ENCODE assay signal across 9 cellular contexts in genomic region chr1:70966018-70966638, GRCh38.
DNase-seq lines count a peak whose midpoint lies in the region; ATAC-seq, FAIRE-seq and TF ChIP-seq lines count a peak whose summit lies in the region.
"Had no signal": no experiment of that assay in that cellular context is flagged by ENCODE, and none has a peak within 500 bp of the region (broad histone marks: within the 10 kb centered on the region; RNA-seq: fewer than 3 reads in every experiment).

No MANE protein-coding gene starts in this region.

- no peak overlapping the region for H3K27ac Mint-ChIP-seq in chondrocyte (ENCODE audit: unreplicated experiment)

- H3K4me3 ChIP-seq in AG04450 (ENCODE audit: low read depth, low read length) = no peak overlapping the region
- no peak overlapping the region for H3K4me3 ChIP-seq in HL-60 (replicated peaks; ENCODE audit: insufficient read depth, low read length)
- H3K4me3 ChIP-seq: SJCRH30 had no signal

- H3K36me3 Mint-ChIP-seq in chondrocyte (ENCODE audit: low read depth) = peaks cover 2% of the 10 kb centered on the region

- H3K9me3 Mint-ChIP-seq in chondrocyte (ENCODE audit: low read depth) = peaks cover 8% of the 10 kb centered on the region

- TF ChIP-seq CTCF in AG04450 (IDR thresholded peaks at IDR 0.05; ENCODE audit: low read depth, low read length) = peak; percentile 49
- TF ChIP-seq CTCF in HL-60 (IDR thresholded peaks at IDR 0.05; ENCODE audit: insufficient read depth, low read length) = peak; percentile 7
- peak; percentile 71 for TF ChIP-seq CTCF in chondrocyte (IDR thresholded peaks at IDR 0.05)

- no peak overlapping the region for H3K27ac ChIP-seq in AG04450 (ENCODE audit: low read depth, low read length)
- H3K27ac ChIP-seq in HL-60 (replicated peaks) = no peak overlapping the region
- H3K27ac ChIP-seq: SJCRH30 had no signal

- FAIRE-seq in HTR-8/SVneo (lab: Jason Lieb, UNC) (no peak), GM19239 (lab: Jason Lieb, UNC) (no peak)

- peaks cover 18% of the 10 kb centered on the region for H3K27me3 Mint-ChIP-seq in chondrocyte (ENCODE audit: low read depth)

- H3K27me3 ChIP-seq in AG04450 (ENCODE audit: control insufficient read depth, insufficient read depth, low read length) (no peaks in the 10 kb centered on the region), HL-60 (ENCODE audit: insufficient read depth, poor library complexity, severe bottlenecking) (no peaks in the 10 kb centered on the region)
- H3K27me3 ChIP-seq: SJCRH30 had no signal

- no peak overlapping the region for H3K4me3 Mint-ChIP-seq in chondrocyte (ENCODE audit: unreplicated experiment)

- CTCF ChIA-PET in AG04450 (lab: Charles Lee) = interaction anchor here (0.5 to 0.7 kb wide), 4 partner anchors 207 to 1444 kb away, joined by 3 to 5 read pairs (median 4); no protein-coding TSS in a partner anchor

- no peaks in the 10 kb centered on the region for H3K4me1 Mint-ChIP-seq in chondrocyte (ENCODE audit: low read depth)

- DNase-seq in AG04450 (ENCODE audit: low read depth, low spot score) = no peak
- no peak for DNase-seq in HL-60 (ENCODE audit: low read depth in 1 of 2, low spot score in 1 of 2)
- no peak for DNase-seq in chondrocyte (ENCODE audit: low spot score)
- DNase-seq in HTR-8/SVneo (ENCODE audit: insufficient read length, low spot score) = no peak
- DNase-seq in NOMO-1 treated with DMSO at 0.1 percent for 48 hours (lab: John Stamatoyannopoulos, UW; ENCODE audit: unreplicated experiment) = no peak
- no peak for DNase-seq in GM19239 (ENCODE audit: insufficient read length, low spot score)

- peak; percentile 62 for ATAC-seq in GM18858 (IDR thresholded peaks at IDR 0.05; ENCODE audit: unreplicated experiment)
- no peak for ATAC-seq in HG03108 (IDR thresholded peaks at IDR 0.05; ENCODE audit: unreplicated experiment)

- no peaks in the 10 kb centered on the region; the same call in 1 of the 2 replicates for H3K9me3 ChIP-seq in AG04450 (ENCODE audit: control insufficient read depth, insufficient read depth, low read length)
- H3K9me3 ChIP-seq: SJCRH30 had no signal

- POLR2A ChIA-PET in AG04450 (lab: Yijun Ruan, JAX) = no interaction called here

Comparison
In these comparisons a context has a peak if more than half of its experiments do, and no peak if none do; other contexts are left out.
1. CTCF ChIP-seq: peak in every context shown above with its lines; median percentile 71 in chondrocyte; 49 in AG04450; 7 in HL-60.